In genomic region chr19:16834747-16835146, GRCh38 we compare ENCODE assay signal across 23 cellular contexts. TPM values are rescaled to one million over a fixed set of nuclear protein-coding genes. Genes with fewer than 3 reads are reported as not detected.
DNase-seq lines count a peak whose midpoint lies in the region; ATAC-seq and TF ChIP-seq lines count a peak whose summit lies in the region.
"Had no signal": no experiment of that assay in that cellular context is flagged by ENCODE, and none has a peak within 500 bp of the region (broad histone marks: within the 10 kb centered on the region; RNA-seq: fewer than 3 reads in every experiment).

No MANE protein-coding gene starts in this region.

- peak overlapping the region; percentile 48 for H3K27ac Mint-ChIP-seq in activated CD4-positive, alpha-beta T cell treated with anti-CD3 and anti-CD28 coated beads, Interleukin-2, amount 10 ng/mL, durations not matched to agents 24 days and 14 days
- peak overlapping the region; percentile 26; the same call in 1 of the 2 replicates for H3K27ac Mint-ChIP-seq in HFFc6
- peak overlapping the region; percentile 36 for H3K27ac Mint-ChIP-seq in activated T-helper 17 cell treated with anti-CD3 and anti-CD28 coated beads, Interleukin-2, amount 50 U/mL, for 72 hours
- H3K27ac Mint-ChIP-seq: activated CD8-positive, alpha-beta memory T cell treated with anti-CD3 and anti-CD28 coated beads, Interleukin-2, amount 10 ng/mL, durations not matched to agents 7 days and 5 days; activated naive CD4-positive, alpha-beta T cell treated with anti-CD3 and anti-CD28 coated beads, Interleukin-2, amount 50 U/mL, for 24 hours; CD4-positive, alpha-beta T cell; stimulated activated naive CD8-positive, alpha-beta T cell treated with anti-CD3 and anti-CD28 coated beads, Interleukin-15, Interleukin-2, amounts not matched to agents 100 ng/mL and 50 ng/mL, for 24 hours had no signal

- intact Hi-C loops in activated CD4-positive, alpha-beta T cell treated with anti-CD3 and anti-CD28 coated beads, Interleukin-2, amount 10 ng/mL, durations not matched to agents 24 days and 14 days (cut with micrococcal nuclease) = no loop called here
- intact Hi-C loops in aorta (cut with DNase I) = no loop called here

- TF ChIP-seq CTCF in HFFc6 (IDR thresholded peaks at IDR 0.05) = no peak

- peak; percentile 63 for ATAC-seq in activated T-helper 17 cell treated with anti-CD3 and anti-CD28 coated beads, Interleukin-2, amount 50 U/mL, for 72 hours (replicated peaks)
- ATAC-seq in aorta (ENCODE audit: low FRiP score) = no peak
- no peak for ATAC-seq in HG02840 (IDR thresholded peaks at IDR 0.05; ENCODE audit: low FRiP score, unreplicated experiment)
- ATAC-seq in HG03280 (IDR thresholded peaks at IDR 0.05; ENCODE audit: unreplicated experiment) = no peak
- ATAC-seq: activated CD8-positive, alpha-beta memory T cell treated with anti-CD3 and anti-CD28 coated beads, Interleukin-2, amount 10 ng/mL, durations not matched to agents 7 days and 5 days; upper lobe of right lung had no signal

- H3K4me1 ChIP-seq in mesenchymal stem cell (ENCODE audit: control insufficient read depth, insufficient read depth, low read depth, low read length) (peaks cover 24% of the 10 kb centered on the region), aorta (ENCODE audit: control insufficient read depth in 1 of 2, insufficient read depth in 2 of 2, low read length in 2 of 2) (no peaks in the 10 kb centered on the region)

- peaks cover 49% of the 10 kb centered on the region for H3K36me3 Mint-ChIP-seq in activated CD4-positive, alpha-beta T cell treated with anti-CD3 and anti-CD28 coated beads, Interleukin-2, amount 10 ng/mL, durations not matched to agents 24 days and 14 days (ENCODE audit: low read depth)
- peaks cover 39% of the 10 kb centered on the region for H3K36me3 Mint-ChIP-seq in HFFc6 (ENCODE audit: low read depth)
- H3K36me3 Mint-ChIP-seq in activated T-helper 17 cell treated with anti-CD3 and anti-CD28 coated beads, Interleukin-2, amount 50 U/mL, for 72 hours (ENCODE audit: low read depth) = peaks cover 85% of the 10 kb centered on the region

- H3K9me3 ChIP-seq in mesenchymal stem cell (ENCODE audit: control insufficient read depth, low read length) (no peaks in the 10 kb centered on the region), aorta (ENCODE audit: control insufficient read depth, low read length) (no peaks in the 10 kb centered on the region)
- H3K9me3 ChIP-seq: upper lobe of right lung had no signal

- no peak overlapping the region for H2AK5ac ChIP-seq in mesenchymal stem cell (ENCODE audit: low read length, severe bottlenecking)

- no peak overlapping the region for H3K23ac ChIP-seq in mesenchymal stem cell (ENCODE audit: low read length in 2 of 2)

- H4K91ac ChIP-seq in mesenchymal stem cell (ENCODE audit: low read length) = no peak overlapping the region

- H4K8ac ChIP-seq in mesenchymal stem cell (ENCODE audit: low read length) = no peak overlapping the region

- H2AFZ ChIP-seq in mesenchymal stem cell (ENCODE audit: low read depth, low read length) = no peak overlapping the region

- peaks cover 70 to 78% of the 10 kb centered on the region in 2 experiments for H3K36me3 ChIP-seq in mesenchymal stem cell (ENCODE audit: control insufficient read depth in 1 of 2, insufficient read depth in 2 of 2, low read depth in 1 of 2, low read length in 2 of 2)
- H3K36me3 ChIP-seq in aorta (ENCODE audit: control insufficient read depth in 1 of 2, insufficient read depth in 2 of 2, low read length in 1 of 2) = peaks cover 2% of the 10 kb centered on the region in 2 donors

- H2BK120ac ChIP-seq in mesenchymal stem cell (ENCODE audit: low read depth, low read length) = no peak overlapping the region

- no peak overlapping the region for H3K4ac ChIP-seq in mesenchymal stem cell (ENCODE audit: low read depth in 1 of 2, low read length in 2 of 2)

- H3K4me3 Mint-ChIP-seq in activated CD4-positive, alpha-beta T cell treated with anti-CD3 and anti-CD28 coated beads, Interleukin-2, amount 10 ng/mL, durations not matched to agents 24 days and 14 days = no peak overlapping the region
- H3K4me3 Mint-ChIP-seq in HFFc6 = no peak overlapping the region
- no peak overlapping the region for H3K4me3 Mint-ChIP-seq in activated T-helper 17 cell treated with anti-CD3 and anti-CD28 coated beads, Interleukin-2, amount 50 U/mL, for 72 hours
- H3K4me3 Mint-ChIP-seq: activated CD8-positive, alpha-beta memory T cell treated with anti-CD3 and anti-CD28 coated beads, Interleukin-2, amount 10 ng/mL, durations not matched to agents 7 days and 5 days; activated naive CD4-positive, alpha-beta T cell treated with anti-CD3 and anti-CD28 coated beads, Interleukin-2, amount 50 U/mL, for 24 hours; CD4-positive, alpha-beta T cell; stimulated activated naive CD8-positive, alpha-beta T cell treated with anti-CD3 and anti-CD28 coated beads, Interleukin-15, Interleukin-2, amounts not matched to agents 100 ng/mL and 50 ng/mL, for 24 hours had no signal

- H3K27ac ChIP-seq in mesenchymal stem cell (ENCODE audit: low read length, poor library complexity, severe bottlenecking) (no peak overlapping the region), aorta (ENCODE audit: low read depth in 1 of 2, low read length in 2 of 2) (no peak overlapping the region)
- H3K27ac ChIP-seq: dorsolateral prefrontal cortex, upper lobe of right lung had no signal

- no peak overlapping the region for H3K18ac ChIP-seq in mesenchymal stem cell (ENCODE audit: low read depth in 1 of 2, low read length in 2 of 2)

- H2BK5ac ChIP-seq in mesenchymal stem cell (ENCODE audit: low read depth, low read length, poor library complexity, severe bottlenecking) = no peak overlapping the region

- H3K4me3 ChIP-seq in mesenchymal stem cell (ENCODE audit: insufficient read depth in 1 of 2, low read depth in 1 of 2, low read length in 2 of 2) = no peak overlapping the region
- H3K4me3 ChIP-seq in aorta (ENCODE audit: low read length in 2 of 2) = no peak overlapping the region
- H3K4me3 ChIP-seq: dorsolateral prefrontal cortex, upper lobe of right lung had no signal

- H3K9me3 Mint-ChIP-seq in activated CD4-positive, alpha-beta T cell treated with anti-CD3 and anti-CD28 coated beads, Interleukin-2, amount 10 ng/mL, durations not matched to agents 24 days and 14 days = no peaks in the 10 kb centered on the region
- no peaks in the 10 kb centered on the region for H3K9me3 Mint-ChIP-seq in HFFc6
- H3K9me3 Mint-ChIP-seq in activated T-helper 17 cell treated with anti-CD3 and anti-CD28 coated beads, Interleukin-2, amount 50 U/mL, for 72 hours = no peaks in the 10 kb centered on the region
- H3K9me3 Mint-ChIP-seq: activated naive CD4-positive, alpha-beta T cell treated with anti-CD3 and anti-CD28 coated beads, Interleukin-2, amount 50 U/mL, for 24 hours; CD4-positive, alpha-beta T cell; stimulated activated naive CD8-positive, alpha-beta T cell treated with anti-CD3 and anti-CD28 coated beads, Interleukin-15, Interleukin-2, amounts not matched to agents 100 ng/mL and 50 ng/mL, for 24 hours had no signal

- no peak overlapping the region for H2BK12ac ChIP-seq in mesenchymal stem cell (ENCODE audit: low read length in 2 of 2)

- H3K14ac ChIP-seq in mesenchymal stem cell (ENCODE audit: low read length in 2 of 2) = no peak overlapping the region

- H3K4me2 ChIP-seq in mesenchymal stem cell (ENCODE audit: low read length, poor library complexity, severe bottlenecking) = no peak overlapping the region

- H2BK15ac ChIP-seq in mesenchymal stem cell (ENCODE audit: low read depth, poor library complexity, severe bottlenecking) = no peak overlapping the region

- peaks cover 10% of the 10 kb centered on the region for H3K4me1 Mint-ChIP-seq in activated CD4-positive, alpha-beta T cell treated with anti-CD3 and anti-CD28 coated beads, Interleukin-2, amount 10 ng/mL, durations not matched to agents 24 days and 14 days
- peaks cover 32% of the 10 kb centered on the region for H3K4me1 Mint-ChIP-seq in HFFc6 (ENCODE audit: low read depth)
- H3K4me1 Mint-ChIP-seq in activated T-helper 17 cell treated with anti-CD3 and anti-CD28 coated beads, Interleukin-2, amount 50 U/mL, for 72 hours = peaks cover 17% of the 10 kb centered on the region

- peaks cover 37% of the 10 kb centered on the region for H3K79me1 ChIP-seq in mesenchymal stem cell (replicated peaks; ENCODE audit: low read length, poor library complexity, severe bottlenecking)

- 80% methylated on average over 13 of the region's 13 CpGs for WGBS in mesenchymal stem cell
- 91 to 93% methylated on average over 13 of the region's 13 CpGs for WGBS in aorta, 2 donors

- H3K9ac ChIP-seq in mesenchymal stem cell (ENCODE audit: low read length) = peak overlapping the region; percentile 43

- no peak for DNase-seq in activated CD4-positive, alpha-beta T cell treated with anti-CD3 and anti-CD28 coated beads, Interleukin-2, amount 10 ng/mL, durations not matched to agents 24 days and 14 days
- DNase-seq in activated CD4-positive, alpha-beta T cell treated with anti-CD3 and anti-CD28 coated beads for 1 hour = no peak
- DNase-seq in HFFc6 (no peak), mesenchymal stem cell (no peak), aorta (no peak)
- DNase-seq: activated CD8-positive, alpha-beta memory T cell treated with anti-CD3 and anti-CD28 coated beads, Interleukin-2, amount 10 ng/mL, durations not matched to agents 7 days and 5 days; CD4-positive, alpha-beta T cell; DMS79; dorsolateral prefrontal cortex; H7; islet precursor cell; KG1; mesendoderm; NCI-H1417 treated with DMSO at 0.1 percent for 48 hours; NCI-H2171; stimulated activated CD4-positive, alpha-beta T cell treated with anti-CD3 and anti-CD28 coated beads, Interleukin-12 subunit alpha, Interleukin-12 subunit beta, amount 100 ng/mL, for 4 hours; upper lobe of right lung had no signal

- H3K27me3 ChIP-seq in mesenchymal stem cell (ENCODE audit: control insufficient read depth in 1 of 2, insufficient read depth in 1 of 2, low read length in 2 of 2) (no peaks in the 10 kb centered on the region), aorta (ENCODE audit: control insufficient read depth in 1 of 2, insufficient read depth in 2 of 2, low read length in 1 of 2) (no peaks in the 10 kb centered on the region)
- H3K27me3 ChIP-seq: dorsolateral prefrontal cortex, upper lobe of right lung had no signal

- H3K27me3 Mint-ChIP-seq in activated CD4-positive, alpha-beta T cell treated with anti-CD3 and anti-CD28 coated beads, Interleukin-2, amount 10 ng/mL, durations not matched to agents 24 days and 14 days = no peaks in the 10 kb centered on the region
- peaks cover 1% of the 10 kb centered on the region; the same call in 1 of the 2 replicates for H3K27me3 Mint-ChIP-seq in HFFc6 (ENCODE audit: insufficient read depth)
- H3K27me3 Mint-ChIP-seq in activated T-helper 17 cell treated with anti-CD3 and anti-CD28 coated beads, Interleukin-2, amount 50 U/mL, for 72 hours = no peaks in the 10 kb centered on the region
- H3K27me3 Mint-ChIP-seq: activated CD8-positive, alpha-beta memory T cell treated with anti-CD3 and anti-CD28 coated beads, Interleukin-2, amount 10 ng/mL, durations not matched to agents 7 days and 5 days; activated naive CD4-positive, alpha-beta T cell treated with anti-CD3 and anti-CD28 coated beads, Interleukin-2, amount 50 U/mL, for 24 hours; CD4-positive, alpha-beta T cell; stimulated activated naive CD8-positive, alpha-beta T cell treated with anti-CD3 and anti-CD28 coated beads, Interleukin-15, Interleukin-2, amounts not matched to agents 100 ng/mL and 50 ng/mL, for 24 hours had no signal

RNA-seq across cellular contexts. Expression of gene SIN3B, which starts 5.5 kb away (rescaled TPM):
- total RNA-seq in activated CD4-positive, alpha-beta T cell treated with anti-CD3 and anti-CD28 coated beads, Interleukin-2, amount 10 ng/mL, durations not matched to agents 24 days and 14 days = 40.2 and 43.9 TPM in 2 replicates
- total RNA-seq in HFFc6 (2021; fragmentation: NEBNext Ultra II Directional; extraction: Animal tissue kit (Norgen Biotek cat#: 25700)) = 10 to 100 TPM; 29.6 to 39.4 (median 35.2) TPM
- 10 to 100 TPM; 36.2 to 41.1 TPM for total RNA-seq in activated T-helper 17 cell treated with anti-CD3 and anti-CD28 coated beads, Interleukin-2, amount 50 U/mL, for 72 hours
- 30.8 TPM for polyA plus RNA-seq in mesenchymal stem cell (2013, experiment 1 of 2)
- polyA plus RNA-seq in mesenchymal stem cell (2013, experiment 2 of 2) = 28.0 TPM
- total RNA-seq in aorta = 10 to 100 TPM; 61.1 to 82.7 TPM
- 10 to 100 TPM in 1 of 2 donors, 1 to 10 TPM in 1; 7.1 to 52.2 TPM for polyA plus RNA-seq in aorta

RNA-seq across cellular contexts. Expression of gene F2RL3, which starts 54.1 kb away (rescaled TPM):
- not detected in 2 replicates for total RNA-seq in activated CD4-positive, alpha-beta T cell treated with anti-CD3 and anti-CD28 coated beads, Interleukin-2, amount 10 ng/mL, durations not matched to agents 24 days and 14 days
- not detected for total RNA-seq in HFFc6 (2021; fragmentation: NEBNext Ultra II Directional; extraction: Animal tissue kit (Norgen Biotek cat#: 25700))
- not detected for total RNA-seq in activated T-helper 17 cell treated with anti-CD3 and anti-CD28 coated beads, Interleukin-2, amount 50 U/mL, for 72 hours
- 10.2 TPM for polyA plus RNA-seq in mesenchymal stem cell (2013, experiment 1 of 2)
- 9.7 TPM for polyA plus RNA-seq in mesenchymal stem cell (2013, experiment 2 of 2)
- 1 to 10 TPM in 1 of 2 donors, under 1 TPM in 1; 0.78 to 9.9 TPM for total RNA-seq in aorta
- polyA plus RNA-seq in aorta = under 1 TPM; 0.13 TPM
- total RNA-seq: CD4-positive, alpha-beta T cell; H7; renal cortical epithelial cell had no signal
